18 cellular contexts compared by ENCODE assay signal in the genomic region with DNA sequence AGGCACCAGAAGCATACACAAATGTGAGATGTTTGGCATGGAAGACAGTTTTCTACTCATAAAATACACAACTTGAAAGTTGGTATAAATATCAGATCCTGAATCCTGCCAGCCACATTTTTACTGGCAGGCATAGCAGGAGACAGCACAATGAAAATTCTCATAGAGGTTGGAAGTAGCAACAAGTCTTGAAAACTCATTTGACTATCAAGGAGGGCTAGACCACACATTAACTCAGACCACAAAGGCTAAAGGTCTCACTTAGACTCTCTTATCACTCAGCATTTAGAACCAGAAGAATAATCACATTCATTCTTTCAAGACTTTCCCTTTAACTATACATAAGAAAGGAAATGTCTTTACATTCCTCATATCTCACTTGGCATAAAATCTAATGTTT.
"Had no signal": no experiment of that assay in that cellular context is flagged by ENCODE, and none has a peak within 500 bp of the region (broad histone marks: within the 10 kb centered on the region; RNA-seq: fewer than 3 reads in every experiment).

No MANE protein-coding gene starts in this region.

- DNase-seq: activated gamma-delta T cell treated with Interleukin-2 at 50 U/mL for 16 hours; activated T-cell treated with anti-CD3 and anti-CD28 coated beads, Interleukin-2, amount 50 U/mL, for 1 hour; erythroblast; foreskin keratinocyte; naive B cell; posterior cingulate gyrus; stimulated activated CD4-positive, alpha-beta T cell treated with anti-CD3 and anti-CD28 coated beads, Interleukin-2, amount 100 ng/mL, for 48 hours; stimulated activated naive CD4-positive, alpha-beta T cell; T-helper 2 cell had no signal

- H3K4me1 Mint-ChIP-seq: activated naive CD4-positive, alpha-beta T cell treated with anti-CD3 and anti-CD28 coated beads, Interleukin-2, amount 50 U/mL, for 24 hours; naive B cell had no signal

- H3K36me3 Mint-ChIP-seq: activated naive CD4-positive, alpha-beta T cell treated with anti-CD3 and anti-CD28 coated beads, Interleukin-2, amount 50 U/mL, for 24 hours; naive B cell; type B pancreatic cell had no signal

- H3K27me3 ChIP-seq: ascending aorta, vagina had no signal

- ATAC-seq: foreskin keratinocyte had no signal

- FAIRE-seq: bronchial epithelial cell, endometrium had no signal

- H3K27ac Mint-ChIP-seq: activated naive CD4-positive, alpha-beta T cell treated with anti-CD3 and anti-CD28 coated beads, Interleukin-2, amount 50 U/mL, for 24 hours; naive B cell; type B pancreatic cell had no signal

- H3K4me3 ChIP-seq: ascending aorta, lung, thoracic aorta, vagina had no signal

- H3K9me3 ChIP-seq: ascending aorta, thoracic aorta, vagina had no signal

- H3K4me3 Mint-ChIP-seq: activated naive CD4-positive, alpha-beta T cell treated with anti-CD3 and anti-CD28 coated beads, Interleukin-2, amount 50 U/mL, for 24 hours; naive B cell; neural crest cell; type B pancreatic cell had no signal

- H3K27ac ChIP-seq: ascending aorta, foreskin keratinocyte, thoracic aorta, vagina had no signal

- H3K9me3 Mint-ChIP-seq: neural crest cell had no signal

- H3K36me3 ChIP-seq: ascending aorta, thoracic aorta, vagina had no signal

- H3K27me3 Mint-ChIP-seq: type B pancreatic cell had no signal

- H3K4me1 ChIP-seq: ascending aorta, foreskin keratinocyte, vagina had no signal
